ENCODE assay signal across 17 cellular contexts in genomic region chr12:70031046-70031445, GRCh38.
"Had no signal": no experiment of that assay in that cellular context is flagged by ENCODE, and none has a peak within 500 bp of the region (broad histone marks: within the 10 kb centered on the region; RNA-seq: fewer than 3 reads in every experiment).

No MANE protein-coding gene starts in this region.

- H3K9me3 ChIP-seq: prostate gland, right lobe of liver, transverse colon had no signal

- H3K4me3 Mint-ChIP-seq: activated CD4-positive, alpha-beta T cell treated with anti-CD3 and anti-CD28 coated beads, Interleukin-2, amount 10 ng/mL, durations not matched to agents 7 days and 5 days; activated naive CD4-positive, alpha-beta T cell treated with anti-CD3 and anti-CD28 coated beads, Interleukin-2, amount 50 U/mL, for 24 hours; nephron; stimulated activated memory B cell treated with anti-CD40 and anti-IgM and Interleukin-4, amounts not matched to agents 10 μg/mL and 1 μg/mL and 100 μg/mL, for 72 hours; T-helper 17 cell had no signal

- H3K4me1 ChIP-seq: left ventricle myocardium inferior, prostate gland, right lobe of liver, spleen, transverse colon had no signal

- H3K27me3 ChIP-seq: heart left ventricle, right lobe of liver, spleen, transverse colon had no signal

- H3K36me3 Mint-ChIP-seq: activated naive CD4-positive, alpha-beta T cell treated with anti-CD3 and anti-CD28 coated beads, Interleukin-2, amount 50 U/mL, for 24 hours; stimulated activated memory B cell treated with anti-CD40 and anti-IgM and Interleukin-4, amounts not matched to agents 10 μg/mL and 1 μg/mL and 100 μg/mL, for 72 hours had no signal

- H3K27ac Mint-ChIP-seq: activated CD4-positive, alpha-beta T cell treated with anti-CD3 and anti-CD28 coated beads, Interleukin-2, amount 10 ng/mL, durations not matched to agents 7 days and 5 days; activated naive CD4-positive, alpha-beta T cell treated with anti-CD3 and anti-CD28 coated beads, Interleukin-2, amount 50 U/mL, for 24 hours; stimulated activated memory B cell treated with anti-CD40 and anti-IgM and Interleukin-4, amounts not matched to agents 10 μg/mL and 1 μg/mL and 100 μg/mL, for 72 hours; T-helper 17 cell had no signal

- H3K36me3 ChIP-seq: heart left ventricle, left ventricle myocardium inferior, prostate gland, right lobe of liver, spleen, transverse colon had no signal

- H3K9me3 Mint-ChIP-seq: activated CD4-positive, alpha-beta T cell treated with anti-CD3 and anti-CD28 coated beads, Interleukin-2, amount 10 ng/mL, durations not matched to agents 7 days and 5 days had no signal

- ATAC-seq: heart left ventricle; right lobe of liver; stimulated activated memory B cell treated with anti-CD40 and anti-IgM and Interleukin-4, amounts not matched to agents 10 μg/mL and 1 μg/mL and 100 μg/mL, for 72 hours; T-helper 17 cell had no signal

- H3K27me3 Mint-ChIP-seq: stimulated activated memory B cell treated with anti-CD40 and anti-IgM and Interleukin-4, amounts not matched to agents 10 μg/mL and 1 μg/mL and 100 μg/mL, for 72 hours had no signal

- DNase-seq: activated CD4-positive, alpha-beta T cell treated with anti-CD3 and anti-CD28 coated beads, Interleukin-2, amount 10 ng/mL, durations not matched to agents 7 days and 5 days; activated CD4-positive, CD25-positive, alpha-beta regulatory T cell; activated T-cell treated with anti-CD3 and anti-CD28 coated beads, Interleukin-2, amount 50 U/mL, for 1 hour; cerebellar nuclear complex; heart left ventricle; islet precursor cell; left ventricle myocardium inferior; mesenchymal stem cell; right lobe of liver; spleen; stimulated activated CD4-positive, alpha-beta T cell treated with anti-CD3 and anti-CD28 coated beads, Interleukin-1b, Interleukin-23, amount 100 ng/mL, for 48 hours; T-helper 17 cell; transverse colon had no signal

- H3K4me1 Mint-ChIP-seq: activated CD4-positive, alpha-beta T cell treated with anti-CD3 and anti-CD28 coated beads, Interleukin-2, amount 10 ng/mL, durations not matched to agents 7 days and 5 days; activated naive CD4-positive, alpha-beta T cell treated with anti-CD3 and anti-CD28 coated beads, Interleukin-2, amount 50 U/mL, for 24 hours; stimulated activated memory B cell treated with anti-CD40 and anti-IgM and Interleukin-4, amounts not matched to agents 10 μg/mL and 1 μg/mL and 100 μg/mL, for 72 hours; T-helper 17 cell had no signal

- H3K27ac ChIP-seq: prostate gland, right lobe of liver, spleen, transverse colon had no signal

- H3K4me3 ChIP-seq: heart left ventricle, left ventricle myocardium inferior, prostate gland, right lobe of liver, spleen, transverse colon had no signal
